In genomic region chr1:28927442-28928305, GRCh38 we compare ENCODE assay signal across 8 cellular contexts. TPM values are rescaled to one million over a fixed set of nuclear protein-coding genes. Genes with fewer than 3 reads are reported as not detected.
DNase-seq lines count a peak whose midpoint lies in the region; ATAC-seq, FAIRE-seq and TF ChIP-seq lines count a peak whose summit lies in the region.

No MANE protein-coding gene starts in this region.

- 83% methylated on average over 2 of the region's 2 CpGs; no CpG with 5 or more reads in 1 of the 2 experiments for WGBS in endodermal cell (ENCODE audit: insufficient coverage in 1 of 2, insufficient read length in 1 of 2), 2 experiments

- H3K4me3 ChIP-seq in endodermal cell (ENCODE audit: low read length) = peak overlapping the region; percentile 12
- H3K4me3 ChIP-seq in rectal smooth muscle tissue (ENCODE audit: low read length) = no peak overlapping the region

- H3K27me3 ChIP-seq in endodermal cell (ENCODE audit: control insufficient read depth, insufficient read depth, low read length, poor library complexity, severe bottlenecking) = no peaks in the 10 kb centered on the region
- no peaks in the 10 kb centered on the region for H3K27me3 ChIP-seq in rectal smooth muscle tissue (ENCODE audit: control insufficient read depth, insufficient read depth, low read length)

- H3K27ac ChIP-seq in endodermal cell (ENCODE audit: low read depth, low read length) = peak overlapping the region; percentile 82
- peak overlapping the region; percentile 67 for H3K27ac ChIP-seq in rectal smooth muscle tissue (ENCODE audit: low read depth, low read length)

- no peak for FAIRE-seq in frontal cortex (lab: Jason Lieb, UNC)
- FAIRE-seq in RCC 7860 (lab: Jason Lieb, UNC) = no peak

- no peaks in the 10 kb centered on the region for H3K9me3 Mint-ChIP-seq in endodermal cell

- H3K4me3 Mint-ChIP-seq in endodermal cell = no peak overlapping the region

- H3K36me3 ChIP-seq in endodermal cell (ENCODE audit: control insufficient read depth, insufficient read depth, low read length) = no peaks in the 10 kb centered on the region
- H3K36me3 ChIP-seq in rectal smooth muscle tissue (ENCODE audit: control insufficient read depth, insufficient read depth, low read length) = no peaks in the 10 kb centered on the region

- H3K4me1 ChIP-seq in endodermal cell (ENCODE audit: control insufficient read depth, insufficient read depth, low read length) (peaks cover 10% of the 10 kb centered on the region), rectal smooth muscle tissue (ENCODE audit: control insufficient read depth, insufficient read depth, low read length) (peaks cover 10% of the 10 kb centered on the region)

- ATAC-seq in HG02571 (IDR thresholded peaks at IDR 0.05; ENCODE audit: unreplicated experiment) = no peak

- peaks cover 24% of the 10 kb centered on the region for H3K4me1 Mint-ChIP-seq in endodermal cell

- H3K9ac ChIP-seq in endodermal cell (ENCODE audit: extremely low read depth, low read length, poor library complexity, severe bottlenecking) (peak overlapping the region; percentile 21), rectal smooth muscle tissue (ENCODE audit: low read length) (no peak overlapping the region)

- no peaks in the 10 kb centered on the region for H3K9me3 ChIP-seq in endodermal cell (ENCODE audit: control insufficient read depth, low read length)

- TF ChIP-seq CTCF in endodermal cell (conservative IDR thresholded peaks at IDR 0.05) = no peak

- H3K27me3 Mint-ChIP-seq in endodermal cell (ENCODE audit: insufficient read depth) = no peaks in the 10 kb centered on the region

- H3K27ac Mint-ChIP-seq in endodermal cell = peak overlapping the region; percentile 76

- DNase-seq in NCI-H1417 (lab: John Stamatoyannopoulos, UW) = peak; percentile 10 to 60 (median 28)
- no peak for DNase-seq in NCI-H1417 treated with DMSO at 0.1 percent for 48 hours (lab: John Stamatoyannopoulos, UW)
- DNase-seq in NCI-H82 treated with DMSO at 0.1 percent for 48 hours (lab: John Stamatoyannopoulos, UW; ENCODE audit: unreplicated experiment) = peak; percentile 82
- no peak for DNase-seq in endodermal cell
- no peak for DNase-seq in frontal cortex (ENCODE audit: low spot score in 2 of 2)
- DNase-seq in RCC 7860 (ENCODE audit: low spot score) = no peak

- H3K36me3 Mint-ChIP-seq in endodermal cell (ENCODE audit: low read depth) = no peaks in the 10 kb centered on the region

RNA-seq across cellular contexts. Expression of gene EPB41, which starts 13.3 kb away (rescaled TPM):
- 10 to 100 TPM; 60.3 to 91.0 TPM for total RNA-seq in endodermal cell
- polyA plus RNA-seq in endodermal cell (2013, experiment 1 of 2) = 72.3 TPM
- polyA plus RNA-seq in endodermal cell (2013, experiment 2 of 2) = 72.7 TPM
- total RNA-seq in frontal cortex = 46.9 TPM

Comparison
In these comparisons a context has a peak if more than half of its experiments do, and no peak if none do; other contexts are left out.
1. DNase-seq: peak in NCI-H1417 (3 of 3) and NCI-H82 treated with DMSO at 0.1 percent for 48 hours (single experiment); none in NCI-H1417 treated with DMSO at 0.1 percent for 48 hours (single experiment), endodermal cell (single experiment), frontal cortex (0 of 2) and RCC 7860 (single experiment).